Comparison of ENCODE assay signal across 17 cellular contexts in genomic region chr1:24890861-24891260, GRCh38. TPM values are rescaled to one million over a fixed set of nuclear protein-coding genes. Genes with fewer than 3 reads are reported as not detected.
"Had no signal": no experiment of that assay in that cellular context is flagged by ENCODE, and none has a peak within 500 bp of the region (broad histone marks: within the 10 kb centered on the region; RNA-seq: fewer than 3 reads in every experiment).

No MANE protein-coding gene starts in this region.

- DNase-seq: activated CD4-positive, alpha-beta T cell treated with anti-CD3 and anti-CD28 coated beads, Interleukin-2, amount 50 U/mL, for 4 hours; activated gamma-delta T cell; endodermal cell; foreskin fibroblast; kidney; left lung; naive B cell; stimulated activated CD4-positive, alpha-beta T cell treated with anti-CD3 and anti-CD28 coated beads, Interleukin-2, amount 100 ng/mL, for 24 hours; WERI-Rb-1 had no signal

- H3K27ac ChIP-seq: dorsolateral prefrontal cortex, epithelial cell of prostate, left lung, tibial nerve, WERI-Rb-1 had no signal

- H3K36me3 ChIP-seq: left lung, tibial nerve, WERI-Rb-1 had no signal

- H3K4me3 ChIP-seq: dorsolateral prefrontal cortex, left lung, tibial nerve had no signal

- H3K27me3 ChIP-seq: left lung, tibial nerve had no signal

- H3K4me1 ChIP-seq: left lung, tibial nerve had no signal

- ATAC-seq: left lung; stimulated activated naive CD8-positive, alpha-beta T cell treated with anti-CD3 and anti-CD28 coated beads, Interleukin-15, Interleukin-2, amounts not matched to agents 100 U/mL and 50 U/mL, for 24 hours had no signal

- FAIRE-seq: bronchial epithelial cell, kidney had no signal

RNA-seq across cellular contexts. Expression of gene RUNX3, which starts 39.2 kb away (rescaled TPM):
- total RNA-seq: cerebellum, lung microvascular endothelial cell, progenitor cell of endocrine pancreas had no signal
